Comparison of ENCODE assay signal across 8 cellular contexts in the genomic region with DNA sequence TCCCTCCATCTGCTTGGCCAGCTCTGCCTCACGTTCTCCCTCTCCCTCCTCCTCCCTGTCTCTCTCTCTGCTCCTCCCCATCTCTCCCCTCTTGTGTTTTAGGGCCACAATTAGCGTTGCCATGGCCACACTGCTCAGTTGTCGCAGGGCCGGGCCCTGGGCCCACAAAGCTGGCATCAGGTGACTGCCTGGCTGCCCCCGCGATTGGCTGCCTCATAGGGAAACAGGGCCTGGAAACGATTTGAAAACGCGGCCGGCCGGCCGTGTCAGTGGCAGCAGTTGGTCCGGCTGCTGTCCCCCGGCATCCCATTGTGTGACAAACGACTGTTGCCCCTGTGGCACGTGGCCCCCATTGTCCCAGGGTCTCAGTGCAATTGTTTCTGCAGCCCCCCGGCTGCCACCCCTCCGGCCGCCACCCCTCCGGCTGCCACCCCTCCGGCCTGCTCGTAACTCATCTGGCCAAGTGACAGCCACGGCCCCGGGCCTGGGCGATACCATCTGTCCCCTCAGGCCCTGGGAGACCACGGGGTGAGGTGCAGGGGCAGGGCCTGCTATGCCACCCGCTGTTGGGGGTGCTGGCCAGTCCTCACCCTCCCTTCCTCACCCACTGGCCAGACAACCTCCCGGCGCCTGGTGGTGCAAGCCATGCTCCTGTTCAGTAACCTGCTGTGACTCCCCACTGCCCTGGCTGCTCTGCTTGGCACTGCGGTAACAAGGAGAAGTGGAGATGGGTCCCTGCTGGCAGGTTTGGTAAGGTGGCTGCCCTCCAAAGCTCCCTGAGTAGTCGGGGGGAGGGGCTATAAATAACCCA.
DNase-seq lines count a peak whose midpoint lies in the region; ATAC-seq lines count a peak whose summit lies in the region.

No MANE protein-coding gene starts in this region.

- no peak for ATAC-seq in GM18498 (IDR thresholded peaks at IDR 0.05; ENCODE audit: unreplicated experiment)
- ATAC-seq in HG03139 (IDR thresholded peaks at IDR 0.05; ENCODE audit: unreplicated experiment): no peak
- ATAC-seq in effector memory CD8-positive, alpha-beta T cell (replicated peaks): no peak

- H3K36me3 Mint-ChIP-seq in effector memory CD8-positive, alpha-beta T cell (ENCODE audit: insufficient read depth): no peaks in the 10 kb centered on the region

- no peaks in the 10 kb centered on the region for H3K9me3 Mint-ChIP-seq in effector memory CD8-positive, alpha-beta T cell

- DNase-seq in DMS 273 treated with DMSO at 0.1 percent for 48 hours (lab: John Stamatoyannopoulos, UW) (peak; percentile 94), NCI-H2196 (lab: John Stamatoyannopoulos, UW; ENCODE audit: unreplicated experiment) (peak; percentile 95), ecto neural progenitor cell (ENCODE audit: low spot score) (peak; percentile 93), midbrain (lab: John Stamatoyannopoulos, UW) (peak; percentile 85), SW 1271 (lab: John Stamatoyannopoulos, UW) (no peak)
- no peak for DNase-seq in effector memory CD8-positive, alpha-beta T cell

- H3K27me3 Mint-ChIP-seq in effector memory CD8-positive, alpha-beta T cell: peaks cover 47 to 99% of the 10 kb centered on the region in 2 donors

- H3K27ac Mint-ChIP-seq in effector memory CD8-positive, alpha-beta T cell: no peak overlapping the region

- no peak overlapping the region for H3K4me3 Mint-ChIP-seq in effector memory CD8-positive, alpha-beta T cell

- H3K4me1 Mint-ChIP-seq in effector memory CD8-positive, alpha-beta T cell (ENCODE audit: low read depth in 2 of 2): no peaks in the 10 kb centered on the region

Comparison
In these comparisons a context has a peak if more than half of its experiments do, and no peak if none do; other contexts are left out.
1. DNase-seq: peak in DMS 273 treated with DMSO at 0.1 percent for 48 hours (single experiment), NCI-H2196 (single experiment), ecto neural progenitor cell (single experiment) and midbrain (single experiment); none in SW 1271 (0 of 2) and effector memory CD8-positive, alpha-beta T cell (0 of 3).